Comparison of ENCODE assay signal across 8 cellular contexts in genomic region chr11:77637345-77638165, GRCh38. TPM values are rescaled to one million over a fixed set of nuclear protein-coding genes. Genes with fewer than 3 reads are reported as not detected.
A peak's percentile ranks its signal among the peaks of the same experiment; 100 is the strongest.
DNase-seq lines count a peak whose midpoint lies in the region; ATAC-seq and TF ChIP-seq lines count a peak whose summit lies in the region.

Gene CLNS1A, minus strand, starts transcription at chr11:77637794. Its CDS starts 80 bp downstream, at chr11:77637714.

- TF ChIP-seq CTCF in epithelial cell of proximal tubule (conservative IDR thresholded peaks at IDR 0.05; ENCODE audit: low read depth, low read length) = no peak

- peak within 1 kb of the TSS; percentile 97 for H3K4me3 ChIP-seq in epithelial cell of proximal tubule (ENCODE audit: low read depth, low read length)

- DNase-seq in D341Med (ENCODE audit: low spot score) (peak; percentile 90), HuH-7 (ENCODE audit: low spot score) (peak; percentile 67), OCI-M1 (lab: John Stamatoyannopoulos, UW) (peak; percentile 100), activated T-cell treated with anti-CD3 and anti-CD28 coated beads for 4 hours (peak; percentile 64), epithelial cell of proximal tubule (ENCODE audit: low read depth) (peak; percentile 42), mucosa of gallbladder (ENCODE audit: low spot score) (peak; percentile 85)
- DNase-seq in stimulated activated CD8-positive, alpha-beta memory T cell treated with anti-CD3 and anti-CD28 coated beads, Interleukin-4, amount 100 ng/mL, for 4 hours (ENCODE audit: low read depth in 2 of 2, low spot score in 1 of 2) = peak; percentile 57 to 60

- ATAC-seq in GM21447 (IDR thresholded peaks at IDR 0.05; ENCODE audit: unreplicated experiment) = peak; percentile 97

RNA-seq across cellular contexts. Expression of gene CLNS1A, which starts in this region (rescaled TPM):
- total RNA-seq in epithelial cell of proximal tubule (112 and 162 TPM in 2 replicates), mucosa of gallbladder (75.2 TPM)

Comparison
In these comparisons a context has a peak if more than half of its experiments do, and no peak if none do; other contexts are left out.
1. Peak in every context shown above with its lines: DNase-seq, ATAC-seq and H3K4me3 ChIP-seq.
2. DNase-seq: peak in every context shown above with its lines; median percentile 100 in OCI-M1; 90 in D341Med; 85 in mucosa of gallbladder; 67 in HuH-7; 64 in activated T-cell treated with anti-CD3 and anti-CD28 coated beads for 4 hours; 58 in stimulated activated CD8-positive, alpha-beta memory T cell treated with anti-CD3 and anti-CD28 coated beads, Interleukin-4, amount 100 ng/mL, for 4 hours; 42 in epithelial cell of proximal tubule.